10 cellular contexts compared by ENCODE assay signal in the genomic region with DNA sequence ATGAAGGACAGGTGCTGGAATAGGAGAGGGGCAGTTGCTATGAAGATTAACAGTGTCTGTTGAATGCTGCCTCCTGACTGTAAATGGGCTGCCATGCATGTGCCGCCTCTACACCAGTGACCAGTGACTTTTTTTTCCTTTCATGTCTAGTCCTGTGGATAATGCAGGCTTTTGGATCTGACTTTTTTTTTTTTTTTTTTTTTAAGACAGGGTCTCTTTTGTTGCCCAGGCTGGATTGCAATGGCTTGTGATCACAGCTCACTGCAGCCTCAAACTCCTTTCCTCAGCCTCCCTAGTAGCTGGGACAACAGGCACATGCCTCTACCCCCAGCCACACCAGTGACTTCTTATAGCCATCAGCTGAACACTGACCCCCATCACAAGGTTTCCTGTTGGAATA. TPM values are rescaled to one million over a fixed set of nuclear protein-coding genes. Genes with fewer than 3 reads are reported as not detected.
"Had no signal": no experiment of that assay in that cellular context is flagged by ENCODE, and none has a peak within 500 bp of the region (broad histone marks: within the 10 kb centered on the region; RNA-seq: fewer than 3 reads in every experiment).

No MANE protein-coding gene starts in this region.

- ATAC-seq: GM23338, HCT116 had no signal

- DNase-seq: GM23248, GOT3, H7, H9, HCEC 1CT, HFFc6 had no signal

RNA-seq across cellular contexts. Expression of gene AGBL1, which starts 41.2 kb away (rescaled TPM):
- total RNA-seq: GM23248, H1, H4, H7, H9, HFFc6 had no signal
- polyA plus RNA-seq: GM23248, GM23338, H1 had no signal
